18 cellular contexts compared by ENCODE assay signal in genomic region chr12:104713444-104713843, GRCh38.
DNase-seq lines count a peak whose midpoint lies in the region; ATAC-seq and TF ChIP-seq lines count a peak whose summit lies in the region.
"Had no signal": no experiment of that assay in that cellular context is flagged by ENCODE, and none has a peak within 500 bp of the region (broad histone marks: within the 10 kb centered on the region; RNA-seq: fewer than 3 reads in every experiment).

No MANE protein-coding gene starts in this region.

- H3K9me3 ChIP-seq in vagina (no peaks in the 10 kb centered on the region), tibial artery (no peaks in the 10 kb centered on the region)
- H3K9me3 ChIP-seq: MG63 had no signal

- no peak overlapping the region for H3K4me3 Mint-ChIP-seq in GM23338
- H3K4me3 Mint-ChIP-seq in central memory CD8-positive, alpha-beta T cell, result no peak overlapping the region
- H3K4me3 Mint-ChIP-seq: IgD-negative memory B cell had no signal

- H3K9me3 Mint-ChIP-seq in GM23338, result no peaks in the 10 kb centered on the region
- H3K9me3 Mint-ChIP-seq in central memory CD8-positive, alpha-beta T cell, result no peaks in the 10 kb centered on the region
- H3K9me3 Mint-ChIP-seq: IgD-negative memory B cell had no signal

- no peaks in the 10 kb centered on the region for H4K20me1 ChIP-seq in GM23338 (replicated peaks; ENCODE audit: insufficient read depth)

- H2AFZ ChIP-seq in GM23338, result no peak overlapping the region
- H2AFZ ChIP-seq: PC-9 had no signal

- DNase-seq in NCI-H510A treated with DMSO at 0.1 percent for 48 hours (lab: John Stamatoyannopoulos, UW) (peak; percentile 7), NCI-H510A (lab: John Stamatoyannopoulos, UW) (no peak), GM23338 (ENCODE audit: low spot score) (peak; percentile 23), vagina (ENCODE audit: extremely low spot score in 2 of 2) (no peak), T1000 (lab: John Stamatoyannopoulos, UW) (no peak), tibial artery (no peak)
- no peak for DNase-seq in central memory CD8-positive, alpha-beta T cell (ENCODE audit: low spot score in 2 of 2)
- DNase-seq: 8988T, Kasumi-1, MG63, NCI-H1092 treated with DMSO at 0.1 percent for 48 hours, NCI-H2081, NCI-H226, PC-9 had no signal

- H3K27ac ChIP-seq in GM23338 (ENCODE audit: low read depth) (no peak overlapping the region), vagina (peak overlapping the region; percentile 62), tibial artery (no peak overlapping the region)
- H3K27ac ChIP-seq: PC-9, RWPE1 had no signal

- peaks cover 11% of the 10 kb centered on the region for H3K27me3 Mint-ChIP-seq in GM23338 (ENCODE audit: insufficient read depth, low read depth, poor library complexity)
- no peaks in the 10 kb centered on the region for H3K27me3 Mint-ChIP-seq in central memory CD8-positive, alpha-beta T cell
- H3K27me3 Mint-ChIP-seq: IgD-negative memory B cell had no signal

- TF ChIP-seq CTCF in GM23338 (conservative IDR thresholded peaks at IDR 0.05; ENCODE audit: low read depth in 2 of 2) (no peak), vagina (IDR thresholded peaks at IDR 0.05) (no peak), tibial artery (IDR thresholded peaks at IDR 0.05) (no peak)

- no peaks in the 10 kb centered on the region for H3F3A ChIP-seq in GM23338 (replicated peaks; ENCODE audit: low read depth)

- H3K9me2 ChIP-seq in GM23338 (ENCODE audit: insufficient read depth), result no peaks in the 10 kb centered on the region

- intact Hi-C loops in vagina (cut with DNase I), result no loop called here
- intact Hi-C loops in tibial artery (cut with DNase I; ENCODE audit: low total_unique reads), result no loop called here

- no peak for TF ChIP-seq POLR2A in vagina (IDR thresholded peaks at IDR 0.05)

- H3K4me3 ChIP-seq in GM23338 (no peak overlapping the region), vagina (no peak overlapping the region), tibial artery (no peak overlapping the region)
- H3K4me3 ChIP-seq: MG63, PC-9 had no signal

- peaks cover 19% of the 10 kb centered on the region for H3K4me1 ChIP-seq in GM23338 (ENCODE audit: insufficient read depth)
- H3K4me1 ChIP-seq in vagina, result peaks cover 38% of the 10 kb centered on the region
- H3K4me1 ChIP-seq in tibial artery, result peaks cover 0 to 14% (median 6%) of the 10 kb centered on the region in 4 donors

- H3K4me2 ChIP-seq in GM23338, result no peak overlapping the region
- H3K4me2 ChIP-seq: PC-9 had no signal

- no peaks in the 10 kb centered on the region for H3K36me3 ChIP-seq in GM23338 (ENCODE audit: insufficient read depth)
- no peaks in the 10 kb centered on the region for H3K36me3 ChIP-seq in vagina
- no peaks in the 10 kb centered on the region for H3K36me3 ChIP-seq in tibial artery
- H3K36me3 ChIP-seq: MG63 had no signal

- peak; percentile 52 for ATAC-seq in GM23338
- ATAC-seq in central memory CD8-positive, alpha-beta T cell (replicated peaks; ENCODE audit: extremely low read depth, poor library complexity, severe bottlenecking), result no peak
- ATAC-seq in HG02610 (IDR thresholded peaks at IDR 0.05; ENCODE audit: unreplicated experiment), result no peak
- ATAC-seq: HCT116 had no signal

- H3K4me1 Mint-ChIP-seq in GM23338, result peaks cover 43% of the 10 kb centered on the region
- peaks cover 70% of the 10 kb centered on the region for H3K4me1 Mint-ChIP-seq in central memory CD8-positive, alpha-beta T cell

- no peaks in the 10 kb centered on the region for H3K36me3 Mint-ChIP-seq in GM23338 (ENCODE audit: low read depth)
- H3K36me3 Mint-ChIP-seq in central memory CD8-positive, alpha-beta T cell (ENCODE audit: insufficient read depth), result peaks cover 17% of the 10 kb centered on the region

- H3K79me2 ChIP-seq in GM23338 (replicated peaks; ENCODE audit: insufficient read depth), result no peaks in the 10 kb centered on the region

- no peak overlapping the region for H3K27ac Mint-ChIP-seq in GM23338
- peak overlapping the region; percentile 56 for H3K27ac Mint-ChIP-seq in central memory CD8-positive, alpha-beta T cell (ENCODE audit: low read depth)

- H3K27me3 ChIP-seq in GM23338 (ENCODE audit: insufficient read depth) (no peaks in the 10 kb centered on the region), vagina (no peaks in the 10 kb centered on the region), tibial artery (no peaks in the 10 kb centered on the region)
- H3K27me3 ChIP-seq: MG63 had no signal

TF ChIP-seq in GM23338, 12 proteins besides CTCF, POLR2A, EP300 and RAD21 (continues in another document):
- TF ChIP-seq EZH2 (IDR thresholded peaks at IDR 0.05; ENCODE audit: low read depth, unreplicated experiment) (no peak), ZNF114 (CRISPR knock-in tag; IDR thresholded peaks at IDR 0.05) (no peak), ZNF462 (CRISPR knock-in tag; IDR thresholded peaks at IDR 0.05) (no peak), STAT1 (IDR thresholded peaks at IDR 0.05; ENCODE audit: unreplicated experiment) (no peak), CREB1 (CRISPR knock-in tag; IDR thresholded peaks at IDR 0.05; ENCODE audit: low read depth) (no peak)

Comparison
In these comparisons a context has a peak if more than half of its experiments do, and no peak if none do; other contexts are left out.
1. DNase-seq: peak in NCI-H510A treated with DMSO at 0.1 percent for 48 hours (single experiment) and GM23338 (single experiment); none in NCI-H510A (single experiment), central memory CD8-positive, alpha-beta T cell (0 of 2), vagina (0 of 2), T1000 (single experiment) and tibial artery (0 of 2).